In the genomic region with DNA sequence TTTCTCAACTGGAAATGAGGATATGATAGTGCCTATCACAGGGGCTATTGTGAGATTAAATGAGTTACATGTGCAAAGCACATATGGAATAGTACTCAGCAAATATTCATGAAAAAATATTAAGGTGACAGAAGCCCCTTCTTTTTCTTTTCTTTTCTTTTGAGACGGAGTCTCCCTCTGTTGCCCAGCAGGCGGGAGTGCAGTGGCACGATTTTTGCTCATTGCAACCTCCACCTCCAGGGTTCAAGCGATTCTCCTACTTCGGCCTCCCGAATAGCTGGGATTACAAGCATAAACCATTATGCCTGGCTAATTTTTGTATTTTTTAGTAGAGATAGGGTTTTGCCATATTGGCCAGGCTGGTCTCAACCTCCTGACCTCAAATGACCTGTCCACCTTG, we compare ENCODE assay signal across 24 cellular contexts.
A peak's percentile ranks its signal among the peaks of the same experiment; 100 is the strongest.
DNase-seq lines count a peak whose midpoint lies in the region; ATAC-seq and TF ChIP-seq lines count a peak whose summit lies in the region.
"Had no signal": no experiment of that assay in that cellular context is flagged by ENCODE, and none has a peak within 500 bp of the region (broad histone marks: within the 10 kb centered on the region; RNA-seq: fewer than 3 reads in every experiment).

No MANE protein-coding gene starts in this region.

- TF ChIP-seq POLR2A in gastroesophageal sphincter (IDR thresholded peaks at IDR 0.05): no peak

- in situ Hi-C loops in brain microvascular endothelial cell (cut with HindIII; ENCODE audit: low pct_ligation_motif_present, low sequenced_read_pairs): no loop called here

- H3K27me3 Mint-ChIP-seq in HFFc6 (ENCODE audit: insufficient read depth) (peaks cover 2% of the 10 kb centered on the region), osteocyte (ENCODE audit: unreplicated experiment) (no peaks in the 10 kb centered on the region)
- H3K27me3 Mint-ChIP-seq: activated CD4-positive, alpha-beta T cell treated with anti-CD3 and anti-CD28 coated beads for 36 hours; central memory CD8-positive, alpha-beta T cell; stimulated activated naive CD8-positive, alpha-beta T cell treated with anti-CD3 and anti-CD28 coated beads, Interleukin-15, amount 100 ng/mL, for 72 hours; T-cell had no signal

- H3K27ac ChIP-seq in brain microvascular endothelial cell (no peak overlapping the region), gastroesophageal sphincter (no peak overlapping the region)
- H3K27ac ChIP-seq: transverse colon had no signal

- H3K4me3 Mint-ChIP-seq in HFFc6 (no peak overlapping the region), osteocyte (ENCODE audit: unreplicated experiment) (no peak overlapping the region)
- H3K4me3 Mint-ChIP-seq: activated CD4-positive, alpha-beta T cell treated with anti-CD3 and anti-CD28 coated beads for 36 hours; activated T-cell treated with anti-CD3 and anti-CD28 coated beads, Interleukin-2, amount 50 U/mL, for 4 hours; central memory CD8-positive, alpha-beta T cell; stimulated activated naive CD8-positive, alpha-beta T cell treated with anti-CD3 and anti-CD28 coated beads, Interleukin-15, amount 100 ng/mL, for 72 hours; T-cell had no signal

- no peaks in the 10 kb centered on the region for H3K4me1 ChIP-seq in gastroesophageal sphincter
- H3K4me1 ChIP-seq: transverse colon had no signal

- DNase-seq in GM10266 (ENCODE audit: extremely low spot score): no peak
- no peak for DNase-seq in HFFc6
- DNase-seq in brain microvascular endothelial cell: no peak
- DNase-seq in osteocyte (ENCODE audit: extremely low spot score, unreplicated experiment): no peak
- DNase-seq in activated gamma-delta T cell (lab: John Stamatoyannopoulos, UW): no peak
- DNase-seq: activated CD4-positive, alpha-beta T cell treated with anti-CD3 and anti-CD28 coated beads for 36 hours; activated CD8-positive, alpha-beta memory T cell treated with anti-CD3 and anti-CD28 coated beads for 24 hours; activated naive CD4-positive, alpha-beta T cell treated with anti-CD3 and anti-CD28 coated beads, Interleukin-2, amount 50 U/mL, for 16 hours; activated T-cell treated with anti-CD3 and anti-CD28 coated beads, Interleukin-2, amount 50 U/mL, for 4 hours; DMS79 treated with DMSO at 0.1 percent for 48 hours; NCI-H1092 treated with DMSO at 0.1 percent for 48 hours; NCI-H2081 treated with DMSO at 0.1 percent for 48 hours; retina; SHP77 treated with DMSO at 0.1 percent for 48 hours; stimulated activated CD4-positive, alpha-beta T cell treated with anti-CD3 and anti-CD28 coated beads, Interleukin-12 subunit alpha, Interleukin-12 subunit beta, amount 100 ng/mL, for 4 hours; stimulated activated CD4-positive, alpha-beta T cell treated with anti-CD3 and anti-CD28 coated beads, Interleukin-4, amount 100 ng/mL, for 4 hours; stimulated activated naive CD8-positive, alpha-beta T cell treated with anti-CD3 and anti-CD28 coated beads, Interleukin-15, amount 100 ng/mL, for 72 hours; T-cell; transverse colon had no signal

- 87 to 93% methylated on average over 5 to 6 of the region's 6 CpGs for WGBS in gastroesophageal sphincter (ENCODE audit: low coverage in 1 of 2), 2 donors

- H3K4me1 Mint-ChIP-seq in HFFc6 (ENCODE audit: low read depth): peaks cover 39% of the 10 kb centered on the region
- H3K4me1 Mint-ChIP-seq in osteocyte (ENCODE audit: unreplicated experiment): peaks cover 10% of the 10 kb centered on the region

- H3K9me3 Mint-ChIP-seq in HFFc6 (no peaks in the 10 kb centered on the region), osteocyte (ENCODE audit: unreplicated experiment) (no peaks in the 10 kb centered on the region)
- H3K9me3 Mint-ChIP-seq: activated T-cell treated with anti-CD3 and anti-CD28 coated beads, Interleukin-2, amount 50 U/mL, for 4 hours; central memory CD8-positive, alpha-beta T cell; stimulated activated naive CD8-positive, alpha-beta T cell treated with anti-CD3 and anti-CD28 coated beads, Interleukin-15, amount 100 ng/mL, for 72 hours had no signal

- H3K27ac Mint-ChIP-seq in HFFc6: no peak overlapping the region
- H3K27ac Mint-ChIP-seq in osteocyte (ENCODE audit: unreplicated experiment): no peak overlapping the region
- H3K27ac Mint-ChIP-seq: activated CD4-positive, alpha-beta T cell treated with anti-CD3 and anti-CD28 coated beads for 36 hours; stimulated activated naive CD8-positive, alpha-beta T cell treated with anti-CD3 and anti-CD28 coated beads, Interleukin-15, amount 100 ng/mL, for 72 hours; T-cell had no signal

- TF ChIP-seq CTCF in GM10266 (IDR thresholded peaks at IDR 0.05; ENCODE audit: control insufficient read depth, insufficient read depth, low read depth, missing control alignments): peak; percentile 26
- TF ChIP-seq CTCF in HFFc6 (IDR thresholded peaks at IDR 0.05): peak; percentile 43; the same call in 1 of the 2 replicates
- peak; percentile 47 for TF ChIP-seq CTCF in brain microvascular endothelial cell (IDR thresholded peaks at IDR 0.05; ENCODE audit: low read depth, low read length, missing control alignments)
- peak; percentile 27 for TF ChIP-seq CTCF in osteocyte (IDR thresholded peaks at IDR 0.05)
- TF ChIP-seq CTCF in gastroesophageal sphincter (IDR thresholded peaks at IDR 0.05): no peak

- H3K36me3 Mint-ChIP-seq in HFFc6 (ENCODE audit: low read depth): no peaks in the 10 kb centered on the region
- no peaks in the 10 kb centered on the region for H3K36me3 Mint-ChIP-seq in osteocyte (ENCODE audit: unreplicated experiment)

- H3K36me3 ChIP-seq in brain microvascular endothelial cell (replicated peaks) (no peaks in the 10 kb centered on the region), gastroesophageal sphincter (no peaks in the 10 kb centered on the region)
- H3K36me3 ChIP-seq: transverse colon had no signal

- TF ChIP-seq EP300 in gastroesophageal sphincter (IDR thresholded peaks at IDR 0.05): no peak

- H3K9me3 ChIP-seq in gastroesophageal sphincter: no peaks in the 10 kb centered on the region
- H3K9me3 ChIP-seq: transverse colon had no signal

- no peak overlapping the region for H3K4me3 ChIP-seq in brain microvascular endothelial cell (ENCODE audit: low read depth, low read length)
- no peak overlapping the region for H3K4me3 ChIP-seq in gastroesophageal sphincter
- H3K4me3 ChIP-seq: lung, transverse colon had no signal

- H3K27me3 ChIP-seq in brain microvascular endothelial cell (replicated peaks): no peaks in the 10 kb centered on the region
- H3K27me3 ChIP-seq in gastroesophageal sphincter: no peaks in the 10 kb centered on the region
- H3K27me3 ChIP-seq: transverse colon had no signal

- ATAC-seq in HG02623 (IDR thresholded peaks at IDR 0.05; ENCODE audit: unreplicated experiment) (no peak), gastroesophageal sphincter (no peak), GM19351 (IDR thresholded peaks at IDR 0.05; ENCODE audit: unreplicated experiment) (no peak)
- ATAC-seq: activated CD4-positive, alpha-beta T cell treated with anti-CD3 and anti-CD28 coated beads for 36 hours; activated T-cell treated with anti-CD3 and anti-CD28 coated beads, Interleukin-2, amount 50 U/mL, for 4 hours; stimulated activated naive CD8-positive, alpha-beta T cell treated with anti-CD3 and anti-CD28 coated beads, Interleukin-15, amount 100 ng/mL, for 72 hours; T-cell had no signal

Comparison
In these comparisons a context has a peak if more than half of its experiments do, and no peak if none do; other contexts are left out.
1. CTCF ChIP-seq: peak in GM10266 (single experiment), HFFc6 (single experiment), brain microvascular endothelial cell (single experiment) and osteocyte (single experiment); none in gastroesophageal sphincter (0 of 4).